15 cellular contexts compared by ENCODE assay signal in genomic region chr10:87661861-87662785, GRCh38. TPM values are rescaled to one million over a fixed set of nuclear protein-coding genes. Genes with fewer than 3 reads are reported as not detected.
DNase-seq lines count a peak whose midpoint lies in the region; ATAC-seq and TF ChIP-seq lines count a peak whose summit lies in the region.
"Had no signal": no experiment of that assay in that cellular context is flagged by ENCODE, and none has a peak within 500 bp of the region (broad histone marks: within the 10 kb centered on the region; RNA-seq: fewer than 3 reads in every experiment).

No MANE protein-coding gene starts in this region.

- H3K4me3 ChIP-seq in HFF-Myc (replicated peaks; ENCODE audit: low read depth, low read length), result peak overlapping the region; percentile 92
- no peak overlapping the region for H3K4me3 ChIP-seq in skeletal muscle satellite cell (ENCODE audit: low read length)
- H3K4me3 ChIP-seq: GM12878 had no signal

- no peak overlapping the region for H3K9ac ChIP-seq in skeletal muscle satellite cell (ENCODE audit: low read depth, low read length)

- peaks cover 32% of the 10 kb centered on the region for H3K4me1 ChIP-seq in skeletal muscle satellite cell (ENCODE audit: control insufficient read depth, insufficient read depth, low read length)

- ATAC-seq in effector memory CD8-positive, alpha-beta T cell (replicated peaks), result no peak
- no peak for ATAC-seq in HG02623 (IDR thresholded peaks at IDR 0.05; ENCODE audit: unreplicated experiment)
- ATAC-seq: GM12878; stimulated activated naive CD8-positive, alpha-beta T cell treated with anti-CD3 and anti-CD28 coated beads, Interleukin-15, Interleukin-2, amounts not matched to agents 100 U/mL and 50 U/mL, for 24 hours had no signal

- peaks cover 12% of the 10 kb centered on the region for H3K27me3 Mint-ChIP-seq in glutamatergic neuron (ENCODE audit: unreplicated experiment)
- peaks cover 41 to 74% of the 10 kb centered on the region in 2 donors for H3K27me3 Mint-ChIP-seq in effector memory CD8-positive, alpha-beta T cell

- H3K36me3 ChIP-seq in skeletal muscle satellite cell (ENCODE audit: insufficient read depth, low read length), result peaks cover 8% of the 10 kb centered on the region

- H3K4me2 ChIP-seq in skeletal muscle satellite cell (ENCODE audit: low read length), result peak overlapping the region; percentile 97

- H3K27ac Mint-ChIP-seq in glutamatergic neuron (ENCODE audit: unreplicated experiment), result no peak overlapping the region
- no peak overlapping the region for H3K27ac Mint-ChIP-seq in effector memory CD8-positive, alpha-beta T cell

- H3K9me3 Mint-ChIP-seq in glutamatergic neuron (ENCODE audit: unreplicated experiment), result peaks cover 2% of the 10 kb centered on the region
- no peaks in the 10 kb centered on the region for H3K9me3 Mint-ChIP-seq in effector memory CD8-positive, alpha-beta T cell

- peak overlapping the region; percentile 91 for H3K4me3 Mint-ChIP-seq in glutamatergic neuron (ENCODE audit: unreplicated experiment)
- no peak overlapping the region for H3K4me3 Mint-ChIP-seq in effector memory CD8-positive, alpha-beta T cell

- TF ChIP-seq CTCF in HFF-Myc (IDR thresholded peaks at IDR 0.05; ENCODE audit: low read depth, low read length, missing control alignments) (no peak), glutamatergic neuron (IDR thresholded peaks at IDR 0.05; ENCODE audit: partially characterized antibody, unreplicated experiment) (no peak)

- no peaks in the 10 kb centered on the region for H3K36me3 Mint-ChIP-seq in glutamatergic neuron (ENCODE audit: unreplicated experiment)
- H3K36me3 Mint-ChIP-seq in effector memory CD8-positive, alpha-beta T cell (ENCODE audit: insufficient read depth), result peaks cover 7% of the 10 kb centered on the region

- DNase-seq in HFF-Myc (ENCODE audit: extremely low read depth, low read depth), result no peak
- DNase-seq in amniotic stem cell (lab: John Stamatoyannopoulos, UW), result peak; percentile 35
- no peak for DNase-seq in glutamatergic neuron
- no peak for DNase-seq in effector memory CD8-positive, alpha-beta T cell
- no peak for DNase-seq in central memory CD4-positive, alpha-beta T cell
- no peak for DNase-seq in iPS-NIHi11 (ENCODE audit: low spot score)
- DNase-seq: DMS 273 treated with DMSO at 0.1 percent for 48 hours; kidney; NCI-H510A treated with DMSO at 0.1 percent for 48 hours; nucleus accumbens; stimulated activated CD4-positive, alpha-beta T cell treated with anti-CD3 and anti-CD28 coated beads, Interleukin-2, amount 100 ng/mL, for 24 hours; stimulated activated naive CD8-positive, alpha-beta T cell treated with anti-CD3 and anti-CD28 coated beads, Interleukin-15, Interleukin-2, amounts not matched to agents 100 U/mL and 50 U/mL, for 24 hours had no signal

- H3K4me1 Mint-ChIP-seq in glutamatergic neuron (ENCODE audit: low read depth, unreplicated experiment), result peaks cover 11% of the 10 kb centered on the region
- H3K4me1 Mint-ChIP-seq in effector memory CD8-positive, alpha-beta T cell (ENCODE audit: low read depth in 2 of 2), result peaks cover 9 to 10% of the 10 kb centered on the region in 2 donors

- H3K9me3 ChIP-seq in skeletal muscle satellite cell (replicated peaks; ENCODE audit: low read length), result no peaks in the 10 kb centered on the region

- H3K27me3 ChIP-seq in skeletal muscle satellite cell (ENCODE audit: control insufficient read depth, insufficient read depth, low read length), result no peaks in the 10 kb centered on the region

RNA-seq across cellular contexts. Expression of gene PAPSS2, which starts 2.4 kb away (rescaled TPM):
- 4.7 TPM for total RNA-seq in glutamatergic neuron (ENCODE audit: unreplicated experiment)
- total RNA-seq in skeletal muscle satellite cell (2012; rRNA removed), result 73.8 and 85.8 TPM in 2 replicates
